Comparison of ENCODE assay signal across 16 cellular contexts in genomic region chr6:76165471-76166221, GRCh38.
DNase-seq lines count a peak whose midpoint lies in the region; ATAC-seq and TF ChIP-seq lines count a peak whose summit lies in the region.
"Had no signal": no experiment of that assay in that cellular context is flagged by ENCODE, and none has a peak within 500 bp of the region (broad histone marks: within the 10 kb centered on the region; RNA-seq: fewer than 3 reads in every experiment).

No MANE protein-coding gene starts in this region.

- intact Hi-C loops in IMR-90 (cut with micrococcal nuclease) (no loop called here), aorta (cut with DNase I) (no loop called here)

- no peak for DNase-seq in IMR-90
- DNase-seq in WTC11 (ENCODE audit: low spot score) = no peak
- no peak for DNase-seq in neuronal stem cell (ENCODE audit: low spot score)
- no peak for DNase-seq in aorta
- no peak for DNase-seq in NAMALWA (ENCODE audit: low spot score)
- DNase-seq in MG63 = no peak
- DNase-seq: Calu3; CD8-positive, alpha-beta T cell; DMS79 treated with DMSO at 0.1 percent for 48 hours; GF-D8; GOT3 had no signal

- H2AFZ ChIP-seq in IMR-90 (replicated peaks; ENCODE audit: low read length, poor library complexity) (no peak overlapping the region), neuronal stem cell (ENCODE audit: low read length) (no peak overlapping the region)

- H3K9me3 ChIP-seq in IMR-90 (ENCODE audit: control insufficient read depth, insufficient read depth, low read length) = peaks cover 12% of the 10 kb centered on the region
- peaks cover 0 to 6% of the 10 kb centered on the region in 2 donors for H3K9me3 ChIP-seq in neuronal stem cell (replicated peaks in 1 of 2; ENCODE audit: control insufficient read depth in 2 of 2, insufficient read depth in 1 of 2, low read depth in 1 of 2, low read length in 2 of 2)
- H3K9me3 ChIP-seq in aorta (ENCODE audit: control insufficient read depth, low read length) = peaks cover 6% of the 10 kb centered on the region
- no peaks in the 10 kb centered on the region for H3K9me3 ChIP-seq in MG63
- H3K9me3 ChIP-seq: HAP-1 had no signal

- H3K4me3 ChIP-seq in IMR-90 (ENCODE audit: insufficient read depth, low read depth, low read length) = no peak overlapping the region
- no peak overlapping the region for H3K4me3 ChIP-seq in neuronal stem cell (ENCODE audit: low read length in 2 of 2)
- H3K4me3 ChIP-seq in aorta (ENCODE audit: low read length in 2 of 2) = no peak overlapping the region
- no peak overlapping the region for H3K4me3 ChIP-seq in MG63
- H3K4me3 ChIP-seq: BLaER1 treated with 17β-estradiol and CSF1 and Interleukin-3, amounts not matched to agents 10 nM and 100 nM; HAP-1 had no signal

- BruUV-seq in IMR-90 (replicated peaks; lab: Mats Ljungman, UMichigan) = no TSS peak

- H3K27ac Mint-ChIP-seq in WTC11 = no peak overlapping the region
- H3K27ac Mint-ChIP-seq: B cell; CD8-positive, alpha-beta T cell; IgD-negative memory B cell had no signal

- peaks cover 18% of the 10 kb centered on the region for H3K9me3 Mint-ChIP-seq in WTC11

- no peaks in the 10 kb centered on the region for H3K27me3 ChIP-seq in IMR-90 (ENCODE audit: control insufficient read depth, insufficient read depth, low read length)
- no peaks in the 10 kb centered on the region for H3K27me3 ChIP-seq in neuronal stem cell (ENCODE audit: control insufficient read depth in 3 of 3, insufficient read depth in 3 of 3, low read depth in 1 of 3, low read length in 3 of 3)
- H3K27me3 ChIP-seq in aorta (ENCODE audit: control insufficient read depth in 1 of 2, insufficient read depth in 2 of 2, low read length in 1 of 2) = peaks cover 0 to 2% of the 10 kb centered on the region in 2 donors
- H3K27me3 ChIP-seq in MG63 = no peaks in the 10 kb centered on the region
- H3K27me3 ChIP-seq: BLaER1 treated with 17β-estradiol and CSF1 and Interleukin-3, amounts not matched to agents 10 nM and 100 nM had no signal

- TF ChIP-seq RAD21 in IMR-90 (IDR thresholded peaks at IDR 0.05; ENCODE audit: low read length) = no peak

- TF ChIP-seq CTCF in IMR-90 (conservative IDR thresholded peaks at IDR 0.05; ENCODE audit: low read depth, low read length) (no peak), WTC11 (IDR thresholded peaks at IDR 0.05) (no peak)

- in situ Hi-C loops in IMR-90 (cut with MboI; ENCODE audit: low sequenced_read_pairs) = no loop called here

- no peaks in the 10 kb centered on the region; the same call in 1 of the 2 replicates for H3K27me3 Mint-ChIP-seq in WTC11 (ENCODE audit: low read depth)
- H3K27me3 Mint-ChIP-seq: B cell, IgD-negative memory B cell had no signal

- H3K36me3 Mint-ChIP-seq in WTC11 = no peaks in the 10 kb centered on the region
- H3K36me3 Mint-ChIP-seq: CD8-positive, alpha-beta T cell; IgD-negative memory B cell had no signal

- H4K91ac ChIP-seq in IMR-90 (ENCODE audit: insufficient read depth, low read depth, low read length) (no peak overlapping the region), neuronal stem cell (ENCODE audit: low read depth, low read length, poor library complexity) (no peak overlapping the region)

- CTCF ChIA-PET in IMR-90 (lab: Yijun Ruan, JAX) = no interaction called here
- CTCF ChIA-PET in WTC11 (lab: Charles Lee) = no interaction called here

- POLR2A ChIA-PET in IMR-90 (lab: Charles Lee; ENCODE audit: unreplicated experiment) (no interaction called here), WTC11 (lab: Charles Lee) (no interaction called here)

- H3K4me1 ChIP-seq in IMR-90 (ENCODE audit: control insufficient read depth, insufficient read depth, low read length) (no peaks in the 10 kb centered on the region), neuronal stem cell (ENCODE audit: control insufficient read depth in 2 of 2, insufficient read depth in 1 of 2, low read depth in 1 of 2, low read length in 2 of 2) (no peaks in the 10 kb centered on the region), aorta (ENCODE audit: control insufficient read depth in 1 of 2, insufficient read depth in 2 of 2, low read length in 2 of 2) (no peaks in the 10 kb centered on the region)
- H3K4me1 ChIP-seq: HAP-1 had no signal

- H3K4me2 ChIP-seq in IMR-90 (ENCODE audit: low read depth, low read length) (no peak overlapping the region), neuronal stem cell (ENCODE audit: insufficient read depth, low read length, poor library complexity, severe bottlenecking) (no peak overlapping the region)

- no peak overlapping the region for H4K5ac ChIP-seq in IMR-90 (ENCODE audit: low read depth, low read length)

- no peak overlapping the region for H2AK5ac ChIP-seq in IMR-90 (ENCODE audit: low read depth, low read length)
- H2AK5ac ChIP-seq in neuronal stem cell (ENCODE audit: low read depth, low read length) = no peak overlapping the region

- H2BK120ac ChIP-seq in IMR-90 (ENCODE audit: low read depth, low read length) (no peak overlapping the region), neuronal stem cell (ENCODE audit: low read depth, low read length) (no peak overlapping the region)

- H4K8ac ChIP-seq in IMR-90 (ENCODE audit: low read depth in 2 of 2, low read length in 2 of 2) (no peak overlapping the region), neuronal stem cell (ENCODE audit: low read depth, low read length) (no peak overlapping the region)

- H3K56ac ChIP-seq in IMR-90 (ENCODE audit: extremely low read depth, insufficient read depth, low read length) = no peak overlapping the region

- H2BK12ac ChIP-seq in neuronal stem cell (ENCODE audit: low read length) = no peak overlapping the region

- H3K4me1 Mint-ChIP-seq in WTC11 = no peaks in the 10 kb centered on the region
- H3K4me1 Mint-ChIP-seq: B cell, IgD-negative memory B cell had no signal

- H3K4me3 Mint-ChIP-seq in WTC11 = no peak overlapping the region
- H3K4me3 Mint-ChIP-seq: B cell; CD8-positive, alpha-beta T cell; IgD-negative memory B cell had no signal

- no peaks in the 10 kb centered on the region for H3K9me1 ChIP-seq in IMR-90 (ENCODE audit: insufficient read depth, low read length)

- H3K23ac ChIP-seq in IMR-90 (ENCODE audit: low read depth, low read length) (no peak overlapping the region), neuronal stem cell (ENCODE audit: low read depth, low read length, poor library complexity) (no peak overlapping the region)

- no peak overlapping the region for H3K27ac ChIP-seq in IMR-90 (ENCODE audit: insufficient read depth, low read length)
- H3K27ac ChIP-seq in neuronal stem cell (replicated peaks; ENCODE audit: low read length) = no peak overlapping the region
- H3K27ac ChIP-seq in aorta (ENCODE audit: low read depth in 1 of 2, low read length in 2 of 2) = no peak overlapping the region
- H3K27ac ChIP-seq: BLaER1 treated with 17β-estradiol and CSF1 and Interleukin-3, amounts not matched to agents 10 nM and 100 nM; HL-60 had no signal

- H3K4ac ChIP-seq in IMR-90 (ENCODE audit: low read depth, low read length) = no peak overlapping the region
- no peak overlapping the region for H3K4ac ChIP-seq in neuronal stem cell (ENCODE audit: low read length)

- H2BK15ac ChIP-seq in IMR-90 (ENCODE audit: low read depth, low read length) = no peak overlapping the region
- H2BK15ac ChIP-seq in neuronal stem cell (ENCODE audit: low read length) = peak overlapping the region; percentile 54

- H2BK20ac ChIP-seq in IMR-90 (ENCODE audit: low read depth, low read length) = no peak overlapping the region

- H3K36me3 ChIP-seq in IMR-90 (ENCODE audit: control insufficient read depth, insufficient read depth, low read length) (no peaks in the 10 kb centered on the region), neuronal stem cell (replicated peaks in 1 of 2; ENCODE audit: control insufficient read depth in 2 of 2, insufficient read depth in 2 of 2, low read length in 2 of 2) (no peaks in the 10 kb centered on the region), aorta (ENCODE audit: control insufficient read depth in 1 of 2, insufficient read depth in 2 of 2, low read length in 1 of 2) (no peaks in the 10 kb centered on the region), MG63 (no peaks in the 10 kb centered on the region)
- H3K36me3 ChIP-seq: BLaER1 treated with 17β-estradiol and CSF1 and Interleukin-3, amounts not matched to agents 10 nM and 100 nM; HAP-1 had no signal

- H3K14ac ChIP-seq in IMR-90 (replicated peaks; ENCODE audit: low read depth, low read length) (no peak overlapping the region), neuronal stem cell (ENCODE audit: low read length) (no peak overlapping the region)

- H4K20me1 ChIP-seq in IMR-90 (ENCODE audit: insufficient read depth, low read length) = no peaks in the 10 kb centered on the region
- H4K20me1 ChIP-seq: BLaER1 treated with 17β-estradiol and CSF1 and Interleukin-3, amounts not matched to agents 10 nM and 100 nM had no signal

- H2BK5ac ChIP-seq in IMR-90 (ENCODE audit: low read depth, low read length, poor library complexity, severe bottlenecking) (no peak overlapping the region), neuronal stem cell (ENCODE audit: low read length) (no peak overlapping the region)

- dilution Hi-C loops in IMR-90 (cut with HindIII; ENCODE audit: low sequenced_read_pairs, unreplicated experiment) = no loop called here

- WGBS in IMR-90 (ENCODE audit: extremely low coverage in 2 of 2, insufficient read length in 1 of 2), 2 experiments = 71% methylated on average over 6 of the region's 23 CpGs; no CpG with 5 or more reads in 1 of the 2 experiments
- no CpG with 5 or more reads among the region's 23 CpGs for WGBS in neuronal stem cell (ENCODE audit: extremely low coverage in 2 of 2, insufficient read length in 2 of 2, insufficient replicate concordance in 1 of 2), 2 donors
- WGBS in aorta, 2 donors = 87 to 88% methylated on average over 23 of the region's 23 CpGs

- ATAC-seq in IMR-90 (ENCODE audit: low read depth) = no peak
- 0 out of 2 replicates have a peak, but pooled peaks have one; percentile 18 for ATAC-seq in WTC11
- ATAC-seq in aorta (ENCODE audit: low FRiP score) = peak; percentile 28
- ATAC-seq: CD8-positive, alpha-beta T cell had no signal

- no peak overlapping the region for H3K18ac ChIP-seq in IMR-90 (ENCODE audit: low read depth, low read length)
- peak overlapping the region; percentile 21 for H3K18ac ChIP-seq in neuronal stem cell (ENCODE audit: low read length)

- no peak overlapping the region for H3K9ac ChIP-seq in IMR-90 (ENCODE audit: low read depth, low read length)
- H3K9ac ChIP-seq in neuronal stem cell (ENCODE audit: low read depth, low read length, poor library complexity) = peak overlapping the region; percentile 10
- H3K9ac ChIP-seq: BLaER1 treated with 17β-estradiol and CSF1 and Interleukin-3, amounts not matched to agents 10 nM and 100 nM had no signal

- H3K79me1 ChIP-seq in IMR-90 (ENCODE audit: low read depth in 1 of 2, low read length in 2 of 2) (no peaks in the 10 kb centered on the region), neuronal stem cell (ENCODE audit: low read depth, low read length) (peaks cover 2% of the 10 kb centered on the region)

- peak overlapping the region; percentile 50 for H2AK9ac ChIP-seq in IMR-90 (replicated peaks; ENCODE audit: low read depth, low read length, poor library complexity)

- TF ChIP-seq POLR2A in IMR-90 (IDR thresholded peaks at IDR 0.05; ENCODE audit: low read depth, low read length) = no peak

TF ChIP-seq in IMR-90, 13 proteins besides CTCF, POLR2A, EP300 and RAD21 (continues in another document):
- TF ChIP-seq RFX5 (IDR thresholded peaks at IDR 0.05; ENCODE audit: low read depth, low read length) = no peak
- no peak for TF ChIP-seq CEBPB (IDR thresholded peaks at IDR 0.05; ENCODE audit: low read depth, low read length)

TF ChIP-seq in WTC11, 78 proteins besides CTCF, POLR2A, EP300 and RAD21 (continues in another document):
- no peak for TF ChIP-seq IRF2 (CRISPR knock-in tag; IDR thresholded peaks at IDR 0.05; ENCODE audit: borderline replicate concordance, low read depth)
